Comparison of ENCODE assay signal across 18 cellular contexts in the genomic region with DNA sequence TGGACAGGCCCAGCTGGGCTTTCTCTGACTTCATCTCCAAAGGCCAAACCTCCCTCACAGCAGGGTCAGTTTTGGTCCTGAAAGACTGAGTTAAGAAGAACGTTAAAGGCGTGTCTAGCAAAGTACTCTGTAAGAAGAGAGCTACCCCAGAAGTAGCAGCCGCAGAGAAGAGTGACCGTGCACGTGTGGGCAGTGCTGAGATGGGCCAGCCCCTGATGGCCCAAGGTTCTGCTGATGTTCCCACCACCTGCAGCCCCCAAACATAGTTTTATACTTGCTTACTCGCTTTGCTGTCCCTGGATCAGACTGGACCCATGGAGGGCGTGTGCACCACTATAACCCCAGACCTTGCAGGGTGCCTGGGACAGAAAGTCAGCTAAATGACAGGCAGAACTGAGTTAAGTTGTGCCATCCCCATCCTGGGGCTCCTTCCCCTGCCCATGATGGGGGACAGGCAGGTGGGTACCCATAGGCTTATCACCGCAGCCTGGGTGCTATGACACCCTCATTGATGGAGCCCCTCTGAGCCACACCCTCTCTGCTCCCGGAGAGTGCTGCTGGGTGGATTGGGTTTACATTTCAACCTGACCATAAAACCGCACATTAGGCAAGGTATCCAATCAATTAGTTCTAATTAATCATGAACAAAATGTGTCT.
DNase-seq lines count a peak whose midpoint lies in the region; ATAC-seq and TF ChIP-seq lines count a peak whose summit lies in the region.
"Had no signal": no experiment of that assay in that cellular context is flagged by ENCODE, and none has a peak within 500 bp of the region (broad histone marks: within the 10 kb centered on the region; RNA-seq: fewer than 3 reads in every experiment).

No MANE protein-coding gene starts in this region.

- H3K9ac ChIP-seq in DND-41 (ENCODE audit: low read depth, low read length): peak overlapping the region; percentile 20; the same call in 1 of the 2 replicates

- H3K9me3 ChIP-seq in DND-41 (ENCODE audit: insufficient read depth, low read length, severe bottlenecking) (no peaks in the 10 kb centered on the region), BE2C (no peaks in the 10 kb centered on the region)
- H3K9me3 ChIP-seq: esophagus muscularis mucosa, heart left ventricle had no signal

- H3K27me3 Mint-ChIP-seq in activated CD8-positive, alpha-beta T cell treated with anti-CD3 and anti-CD28 coated beads, Interleukin-2, amount 10 ng/mL, durations not matched to agents 7 days and 5 days (ENCODE audit: low read depth): peaks cover 7% of the 10 kb centered on the region

- no peaks in the 10 kb centered on the region for H3K36me3 Mint-ChIP-seq in activated CD8-positive, alpha-beta T cell treated with anti-CD3 and anti-CD28 coated beads, Interleukin-2, amount 10 ng/mL, durations not matched to agents 7 days and 5 days (ENCODE audit: low read depth)

- H3K27ac ChIP-seq in DND-41 (ENCODE audit: low read length): peak overlapping the region; percentile 74
- H3K27ac ChIP-seq: esophagus muscularis mucosa, heart left ventricle, PC-9 had no signal

- H3K4me1 Mint-ChIP-seq in activated CD8-positive, alpha-beta T cell treated with anti-CD3 and anti-CD28 coated beads, Interleukin-2, amount 10 ng/mL, durations not matched to agents 7 days and 5 days (ENCODE audit: low read depth): peaks cover 49% of the 10 kb centered on the region

- H3K27me3 ChIP-seq in DND-41 (ENCODE audit: insufficient read depth, low read length, poor library complexity): no peaks in the 10 kb centered on the region
- H3K27me3 ChIP-seq in BE2C: no peaks in the 10 kb centered on the region
- H3K27me3 ChIP-seq: heart left ventricle had no signal

- DNase-seq in DND-41: peak; percentile 74
- DNase-seq in activated CD8-positive, alpha-beta T cell treated with anti-CD3 and anti-CD28 coated beads, Interleukin-2, amount 10 ng/mL, durations not matched to agents 7 days and 5 days: peak; percentile 24
- no peak for DNase-seq in SKM-1 treated with dmso at 0.1 percent for 144 hours (lab: John Stamatoyannopoulos, UW; ENCODE audit: unreplicated experiment)
- DNase-seq in NCI-H2081 (lab: John Stamatoyannopoulos, UW): no peak
- no peak for DNase-seq in BE2C
- DNase-seq in SHP77 treated with DMSO at 0.1 percent for 48 hours (lab: John Stamatoyannopoulos, UW): no peak
- DNase-seq: activated T-cell treated with anti-CD3 and anti-CD28 coated beads, Interleukin-2, amount 50 U/mL, for 4 hours; amygdala; C1 segment of cervical spinal cord; heart left ventricle; NCI-H1417 treated with DMSO at 0.1 percent for 48 hours; NCI-H446 treated with DMSO at 0.1 percent for 48 hours; PC-9; stimulated activated CD8-positive, alpha-beta memory T cell treated with anti-CD3 and anti-CD28 coated beads, Interleukin-4, amount 100 ng/mL, for 48 hours had no signal

- H3K4me3 Mint-ChIP-seq in activated CD8-positive, alpha-beta T cell treated with anti-CD3 and anti-CD28 coated beads, Interleukin-2, amount 10 ng/mL, durations not matched to agents 7 days and 5 days: peak overlapping the region; percentile 35
- H3K4me3 Mint-ChIP-seq: activated T-cell treated with anti-CD3 and anti-CD28 coated beads, Interleukin-2, amount 50 U/mL, for 4 hours; WTC11 had no signal

- peaks cover 5% of the 10 kb centered on the region for H4K20me1 ChIP-seq in DND-41 (ENCODE audit: insufficient read depth, low read length)

- no peak for TF ChIP-seq CTCF in DND-41 (IDR thresholded peaks at IDR 0.05; ENCODE audit: borderline replicate concordance, extremely low read depth, low read length, poor library complexity, severe bottlenecking)
- no peak for TF ChIP-seq CTCF in BE2C (IDR thresholded peaks at IDR 0.05; ENCODE audit: low read depth, low read length)

- peak overlapping the region; percentile 63 for H3K4me2 ChIP-seq in DND-41 (ENCODE audit: insufficient read depth, low read length)
- H3K4me2 ChIP-seq: PC-9 had no signal

- ATAC-seq in DND-41 (ENCODE audit: insufficient read depth, low read depth) (peak; percentile 78), GM19043 (IDR thresholded peaks at IDR 0.05; ENCODE audit: low read depth, unreplicated experiment) (peak; percentile 36), HG03097 (IDR thresholded peaks at IDR 0.05; ENCODE audit: low FRiP score, unreplicated experiment) (peak; percentile 54)
- peak; percentile 35 for ATAC-seq in activated CD8-positive, alpha-beta T cell treated with anti-CD3 and anti-CD28 coated beads, Interleukin-2, amount 10 ng/mL, durations not matched to agents 7 days and 5 days
- ATAC-seq: activated T-cell treated with anti-CD3 and anti-CD28 coated beads, Interleukin-2, amount 50 U/mL, for 4 hours; WTC11 had no signal

- H3K36me3 ChIP-seq in DND-41 (ENCODE audit: insufficient read depth, low read length): no peaks in the 10 kb centered on the region
- no peaks in the 10 kb centered on the region for H3K36me3 ChIP-seq in BE2C
- H3K36me3 ChIP-seq: esophagus muscularis mucosa, heart left ventricle had no signal

- peak overlapping the region; percentile 60 for H3K27ac Mint-ChIP-seq in activated CD8-positive, alpha-beta T cell treated with anti-CD3 and anti-CD28 coated beads, Interleukin-2, amount 10 ng/mL, durations not matched to agents 7 days and 5 days
- H3K27ac Mint-ChIP-seq: WTC11 had no signal

- H3K79me2 ChIP-seq in DND-41 (ENCODE audit: insufficient read depth, low read length): no peaks in the 10 kb centered on the region

- H2AFZ ChIP-seq in DND-41 (ENCODE audit: low read depth, low read length): no peak overlapping the region
- H2AFZ ChIP-seq: PC-9 had no signal

- POLR2A ChIA-PET in activated CD8-positive, alpha-beta T cell treated with anti-CD3 and anti-CD28 coated beads, Interleukin-2, amount 10 ng/mL, durations not matched to agents 7 days and 5 days (lab: Charles Lee): interaction anchor here (0.6 kb wide), 1 partner anchor 11 kb away, joined by 3 read pairs; no protein-coding TSS in a partner anchor

- peaks cover 46% of the 10 kb centered on the region for H3K4me1 ChIP-seq in DND-41 (ENCODE audit: insufficient read depth, low read length)
- H3K4me1 ChIP-seq in BE2C: no peaks in the 10 kb centered on the region
- H3K4me1 ChIP-seq: esophagus muscularis mucosa had no signal

- H3K4me3 ChIP-seq in DND-41 (ENCODE audit: low read depth in 1 of 2, low read length in 2 of 2): peak overlapping the region in 1 of 2 experiments; percentile 36; a peak in 2 of 4 replicates
- no peak overlapping the region for H3K4me3 ChIP-seq in BE2C (ENCODE audit: low read depth, low read length)
- H3K4me3 ChIP-seq: esophagus muscularis mucosa, heart left ventricle, PC-9 had no signal

- H3K9me3 Mint-ChIP-seq in activated CD8-positive, alpha-beta T cell treated with anti-CD3 and anti-CD28 coated beads, Interleukin-2, amount 10 ng/mL, durations not matched to agents 7 days and 5 days (ENCODE audit: insufficient read depth): no peaks in the 10 kb centered on the region
- H3K9me3 Mint-ChIP-seq: activated T-cell treated with anti-CD3 and anti-CD28 coated beads, Interleukin-2, amount 50 U/mL, for 4 hours had no signal

- CTCF ChIA-PET in activated CD8-positive, alpha-beta T cell treated with anti-CD3 and anti-CD28 coated beads, Interleukin-2, amount 10 ng/mL, durations not matched to agents 7 days and 5 days (lab: Charles Lee): interaction anchor here (0.7 to 1.7 kb wide), 2 partner anchors 50 to 350 kb away, joined by 3 read pairs; no protein-coding TSS in a partner anchor

Comparison
In these comparisons a context has a peak if more than half of its experiments do, and no peak if none do; other contexts are left out.
1. DNase-seq: peak in DND-41 (single experiment) and activated CD8-positive, alpha-beta T cell treated with anti-CD3 and anti-CD28 coated beads, Interleukin-2, amount 10 ng/mL, durations not matched to agents 7 days and 5 days (single experiment); none in SKM-1 treated with dmso at 0.1 percent for 144 hours (single experiment), NCI-H2081 (0 of 2), BE2C (single experiment) and SHP77 treated with DMSO at 0.1 percent for 48 hours (single experiment).
2. Peak in every context shown above with its lines, with median percentiles within 50 percentile points of each other: ATAC-seq.